8 cellular contexts compared by ENCODE assay signal in the genomic region with DNA sequence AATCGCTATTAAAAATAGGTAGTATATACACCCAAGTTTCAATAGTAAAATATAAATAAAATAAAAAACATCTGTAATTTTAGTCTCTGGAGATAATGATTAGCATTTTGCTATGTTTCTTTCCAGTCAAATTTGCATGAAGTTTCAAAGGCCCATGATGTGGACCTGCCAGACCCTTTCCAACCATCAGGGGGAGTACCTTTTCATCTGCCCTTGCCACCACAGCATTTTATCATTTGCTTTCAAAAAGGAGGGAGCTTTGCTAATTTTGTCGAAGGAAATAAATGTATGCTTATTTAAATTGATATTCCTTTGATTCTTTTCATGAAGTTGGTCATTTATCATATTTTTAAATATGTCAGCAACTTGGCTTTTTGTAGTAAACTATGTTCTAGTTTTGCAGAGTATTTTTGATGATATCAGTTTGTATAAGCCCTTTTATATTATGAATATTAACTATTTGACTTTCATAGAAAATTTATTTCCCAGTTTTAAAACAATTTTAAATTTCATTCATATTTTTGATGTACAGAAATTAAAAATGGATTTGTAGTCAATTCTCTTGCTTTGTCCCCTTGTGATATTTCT.
DNase-seq lines count a peak whose midpoint lies in the region; ATAC-seq and TF ChIP-seq lines count a peak whose summit lies in the region.

No MANE protein-coding gene starts in this region.

- H3K36me3 ChIP-seq in esophagus squamous epithelium (peaks cover 0 to 39% (median 0%) of the 10 kb centered on the region in 3 donors), spleen (peaks cover 0 to 64% (median 9%) of the 10 kb centered on the region in 6 donors)

- H3K27ac ChIP-seq in esophagus squamous epithelium (no peak overlapping the region), spleen (no peak overlapping the region)

- intact Hi-C loops in esophagus squamous epithelium (cut with DNase I) = no loop called here
- intact Hi-C loops in spleen (cut with DNase I; ENCODE audit: low total_unique reads) = no loop called here

- TF ChIP-seq CTCF in esophagus squamous epithelium (IDR thresholded peaks at IDR 0.05) (peak in 4 of 6 experiments; percentile 21 to 54 (median 38)), spleen (IDR thresholded peaks at IDR 0.05 in 8 of 11, conservative IDR thresholded peaks at IDR 0.05 in 3 of 11) (peak in 10 of 11 experiments; percentile 13 to 67 (median 50))

- H3K9me3 ChIP-seq in esophagus squamous epithelium = no peaks in the 10 kb centered on the region
- no peaks in the 10 kb centered on the region for H3K9me3 ChIP-seq in spleen

- TF ChIP-seq POLR2A in esophagus squamous epithelium (IDR thresholded peaks at IDR 0.05) (no peak), spleen (IDR thresholded peaks at IDR 0.05) (no peak)

- peak; percentile 61 for DNase-seq in DMS 273 (lab: John Stamatoyannopoulos, UW; ENCODE audit: unreplicated experiment)
- no peak for DNase-seq in DMS 273 treated with DMSO at 0.1 percent for 48 hours (lab: John Stamatoyannopoulos, UW)
- DNase-seq in OCI-M1 (lab: John Stamatoyannopoulos, UW) = peak; percentile 38
- no peak for DNase-seq in esophagus squamous epithelium (lab: John Stamatoyannopoulos, UW)
- DNase-seq in spleen = no peak
- no peak for DNase-seq in activated T-cell treated with anti-CD3 and anti-CD28 coated beads for 4 hours
- DNase-seq in NCI-H774 (lab: John Stamatoyannopoulos, UW) = no peak

- H3K27me3 ChIP-seq in esophagus squamous epithelium = no peaks in the 10 kb centered on the region
- H3K27me3 ChIP-seq in spleen (replicated peaks in 1 of 7) = no peaks in the 10 kb centered on the region

- WGBS in esophagus squamous epithelium, 2 donors = 59 to 69% methylated on average over 2 of the region's 2 CpGs
- 67 to 77% (median 73%) methylated on average over 2 of the region's 2 CpGs for WGBS in spleen, 5 donors

- H3K4me3 ChIP-seq in esophagus squamous epithelium = no peak overlapping the region
- H3K4me3 ChIP-seq in spleen = no peak overlapping the region

- ATAC-seq in GM21825 (IDR thresholded peaks at IDR 0.05; ENCODE audit: unreplicated experiment) = peak; percentile 60

- H3K4me1 ChIP-seq in esophagus squamous epithelium (peaks cover 0 to 16% (median 0%) of the 10 kb centered on the region in 3 donors), spleen (no peaks in the 10 kb centered on the region)

Comparison
In these comparisons a context has a peak if more than half of its experiments do, and no peak if none do; other contexts are left out.
1. DNase-seq: peak in DMS 273 (single experiment) and OCI-M1 (single experiment); none in DMS 273 treated with DMSO at 0.1 percent for 48 hours (single experiment), esophagus squamous epithelium (single experiment), spleen (single experiment), activated T-cell treated with anti-CD3 and anti-CD28 coated beads for 4 hours (single experiment) and NCI-H774 (single experiment).